In genomic region chr13:109816979-109817275, GRCh38 we compare ENCODE assay signal across 18 cellular contexts. TPM values are rescaled to one million over a fixed set of nuclear protein-coding genes. Genes with fewer than 3 reads are reported as not detected.
DNase-seq lines count a peak whose midpoint lies in the region; ATAC-seq and TF ChIP-seq lines count a peak whose summit lies in the region.
"Had no signal": no experiment of that assay in that cellular context is flagged by ENCODE, and none has a peak within 500 bp of the region (broad histone marks: within the 10 kb centered on the region; RNA-seq: fewer than 3 reads in every experiment).

No MANE protein-coding gene starts in this region.

- H3K27me3 ChIP-seq in IMR-90 (ENCODE audit: control insufficient read depth, insufficient read depth, low read length) (peaks cover 3% of the 10 kb centered on the region; the same call in 1 of the 2 replicates), ascending aorta (no peaks in the 10 kb centered on the region)
- H3K27me3 ChIP-seq: hepatocyte, suprapubic skin had no signal

- ATAC-seq in IMR-90 (ENCODE audit: low read depth) (peak; percentile 63), HG02678 (IDR thresholded peaks at IDR 0.05; ENCODE audit: unreplicated experiment) (no peak)
- ATAC-seq: right cardiac atrium had no signal

- H4K91ac ChIP-seq in IMR-90 (ENCODE audit: insufficient read depth, low read depth, low read length): no peak overlapping the region

- H2BK20ac ChIP-seq in IMR-90 (ENCODE audit: low read depth, low read length): no peak overlapping the region

- in situ Hi-C loops in IMR-90 (cut with MboI; ENCODE audit: low sequenced_read_pairs): no loop called here
- in situ Hi-C loops in astrocyte of the spinal cord (cut with HindIII; ENCODE audit: low sequenced_read_pairs): no loop called here

- no peaks in the 10 kb centered on the region for H3K36me3 Mint-ChIP-seq in activated naive CD8-positive, alpha-beta T cell treated with anti-CD3 and anti-CD28 coated beads for 36 hours
- H3K36me3 Mint-ChIP-seq: mesothelial cell of epicardium had no signal

- no CpG with 5 or more reads among the region's 2 CpGs for WGBS in IMR-90 (ENCODE audit: extremely low coverage in 2 of 2, insufficient read length in 1 of 2), 2 experiments

- H2AFZ ChIP-seq in IMR-90 (replicated peaks; ENCODE audit: low read length, poor library complexity): peak overlapping the region; percentile 23
- H2AFZ ChIP-seq: hepatocyte had no signal

- no peak overlapping the region for H4K8ac ChIP-seq in IMR-90 (ENCODE audit: low read depth in 2 of 2, low read length in 2 of 2)

- intact Hi-C loops in IMR-90 (cut with micrococcal nuclease) (no loop called here), ascending aorta (cut with DNase I) (no loop called here)

- H3K9ac ChIP-seq in IMR-90 (ENCODE audit: low read depth, low read length): no peak overlapping the region

- H3K4me1 ChIP-seq in IMR-90 (ENCODE audit: control insufficient read depth, insufficient read depth, low read length) (peaks cover 3% of the 10 kb centered on the region; the same call in 1 of the 2 replicates), ascending aorta (no peaks in the 10 kb centered on the region)

- no peak overlapping the region for H3K27ac ChIP-seq in IMR-90 (ENCODE audit: insufficient read depth, low read length)
- H3K27ac ChIP-seq in ascending aorta: no peak overlapping the region
- H3K27ac ChIP-seq: hepatocyte, suprapubic skin had no signal

- dilution Hi-C loops in IMR-90 (cut with HindIII; ENCODE audit: low sequenced_read_pairs, unreplicated experiment): no loop called here

- peak; percentile 41 for DNase-seq in AG20443 (ENCODE audit: low spot score)
- DNase-seq in IMR-90: peak; percentile 21
- peak; percentile 34 for DNase-seq in astrocyte of the spinal cord (ENCODE audit: low read depth, low spot score)
- peak; percentile 16 for DNase-seq in kidney glomerular epithelial cell (lab: John Stamatoyannopoulos, UW)
- no peak for DNase-seq in activated naive CD8-positive, alpha-beta T cell treated with anti-CD3 and anti-CD28 coated beads for 36 hours
- no peak for DNase-seq in NCI-H345 treated with DMSO at 0.1 percent for 48 hours (lab: John Stamatoyannopoulos, UW; ENCODE audit: unreplicated experiment)
- DNase-seq in ascending aorta (ENCODE audit: low spot score in 2 of 2): no peak
- DNase-seq: activated effector memory CD4-positive, alpha-beta T cell treated with Interleukin-2 at 50 U/mL for 16 hours; aorta; erythroblast; KBM-7; right cardiac atrium; T-helper 2 cell had no signal

- no peak for TF ChIP-seq CTCF in IMR-90 (conservative IDR thresholded peaks at IDR 0.05; ENCODE audit: low read depth, low read length)
- no peak for TF ChIP-seq CTCF in astrocyte of the spinal cord (IDR thresholded peaks at IDR 0.05; ENCODE audit: low read depth, low read length)
- TF ChIP-seq CTCF in ascending aorta (IDR thresholded peaks at IDR 0.05): no peak

- no peak overlapping the region for H2AK9ac ChIP-seq in IMR-90 (replicated peaks; ENCODE audit: low read depth, low read length, poor library complexity)

- H3K9me3 ChIP-seq in IMR-90 (ENCODE audit: control insufficient read depth, insufficient read depth, low read length) (no peaks in the 10 kb centered on the region), ascending aorta (no peaks in the 10 kb centered on the region)
- H3K9me3 ChIP-seq: suprapubic skin had no signal

- no peak overlapping the region for H2BK120ac ChIP-seq in IMR-90 (ENCODE audit: low read depth, low read length)

- H3K23ac ChIP-seq in IMR-90 (ENCODE audit: low read depth, low read length): no peak overlapping the region

- no peaks in the 10 kb centered on the region for H4K20me1 ChIP-seq in IMR-90 (ENCODE audit: insufficient read depth, low read length)

- H3K56ac ChIP-seq in IMR-90 (ENCODE audit: extremely low read depth, insufficient read depth, low read length): no peak overlapping the region

- CTCF ChIA-PET in IMR-90 (lab: Yijun Ruan, JAX): no interaction called here

- 0 out of 2 replicates have a peak overlapping the region, but pooled peaks have one; percentile 26 for H3K14ac ChIP-seq in IMR-90 (replicated peaks; ENCODE audit: low read depth, low read length)

- no peak overlapping the region for H3K18ac ChIP-seq in IMR-90 (ENCODE audit: low read depth, low read length)

- no peak overlapping the region for H3K27ac Mint-ChIP-seq in activated naive CD8-positive, alpha-beta T cell treated with anti-CD3 and anti-CD28 coated beads for 36 hours
- H3K27ac Mint-ChIP-seq: dendritic cell treated with granulocyte-macrophage colony-stimulating factor and Interleukin-4, amounts not matched to agents 40 ng/mL and 50 ng/mL, for 4 days; mesothelial cell of epicardium had no signal

- no peaks in the 10 kb centered on the region for H3K9me3 Mint-ChIP-seq in activated naive CD8-positive, alpha-beta T cell treated with anti-CD3 and anti-CD28 coated beads for 36 hours
- H3K9me3 Mint-ChIP-seq: dendritic cell treated with granulocyte-macrophage colony-stimulating factor and Interleukin-4, amounts not matched to agents 40 ng/mL and 50 ng/mL, for 4 days; mesothelial cell of epicardium had no signal

- H2BK15ac ChIP-seq in IMR-90 (ENCODE audit: low read depth, low read length): no peak overlapping the region

- no peak overlapping the region for H4K5ac ChIP-seq in IMR-90 (ENCODE audit: low read depth, low read length)

- no peak overlapping the region for H2BK5ac ChIP-seq in IMR-90 (ENCODE audit: low read depth, low read length, poor library complexity, severe bottlenecking)

- no peaks in the 10 kb centered on the region for H3K4me1 Mint-ChIP-seq in activated naive CD8-positive, alpha-beta T cell treated with anti-CD3 and anti-CD28 coated beads for 36 hours

- TF ChIP-seq RAD21 in IMR-90 (IDR thresholded peaks at IDR 0.05; ENCODE audit: low read length): no peak

- H3K4me3 ChIP-seq in IMR-90 (ENCODE audit: insufficient read depth, low read depth, low read length): no peak overlapping the region
- H3K4me3 ChIP-seq in astrocyte of the spinal cord (ENCODE audit: low read depth, low read length): no peak overlapping the region
- H3K4me3 ChIP-seq in ascending aorta: no peak overlapping the region
- H3K4me3 ChIP-seq: hepatocyte, suprapubic skin had no signal

- POLR2A ChIA-PET in IMR-90 (lab: Charles Lee; ENCODE audit: unreplicated experiment): no interaction called here

- no peak overlapping the region for H3K4me3 Mint-ChIP-seq in activated naive CD8-positive, alpha-beta T cell treated with anti-CD3 and anti-CD28 coated beads for 36 hours
- H3K4me3 Mint-ChIP-seq: dendritic cell treated with granulocyte-macrophage colony-stimulating factor and Interleukin-4, amounts not matched to agents 40 ng/mL and 50 ng/mL, for 4 days; mesothelial cell of epicardium had no signal

- H3K27me3 Mint-ChIP-seq in activated naive CD8-positive, alpha-beta T cell treated with anti-CD3 and anti-CD28 coated beads for 36 hours: peaks cover 27% of the 10 kb centered on the region

- no peak for TF ChIP-seq POLR2A in IMR-90 (IDR thresholded peaks at IDR 0.05; ENCODE audit: low read depth, low read length)

- H3K79me1 ChIP-seq in IMR-90 (ENCODE audit: low read depth in 1 of 2, low read length in 2 of 2): no peaks in the 10 kb centered on the region

- H3K4me2 ChIP-seq in IMR-90 (ENCODE audit: low read depth, low read length): no peak overlapping the region
- H3K4me2 ChIP-seq: hepatocyte had no signal

- BruUV-seq in IMR-90 (replicated peaks; lab: Mats Ljungman, UMichigan): no TSS peak

- peaks cover 9% of the 10 kb centered on the region; the same call in 1 of the 2 replicates for H3K9me1 ChIP-seq in IMR-90 (ENCODE audit: insufficient read depth, low read length)

- H2AK5ac ChIP-seq in IMR-90 (ENCODE audit: low read depth, low read length): no peak overlapping the region

- H3K36me3 ChIP-seq in IMR-90 (ENCODE audit: control insufficient read depth, insufficient read depth, low read length) (no peaks in the 10 kb centered on the region), ascending aorta (no peaks in the 10 kb centered on the region)
- H3K36me3 ChIP-seq: suprapubic skin had no signal

- H3K4ac ChIP-seq in IMR-90 (ENCODE audit: low read depth, low read length): peak overlapping the region; percentile 3; the same call in 1 of the 2 replicates

TF ChIP-seq in IMR-90, 13 proteins besides CTCF, POLR2A, EP300 and RAD21 (continues in another document):
- TF ChIP-seq RCOR1 (IDR thresholded peaks at IDR 0.05; ENCODE audit: insufficient replicate concordance, low read length): no peak
- TF ChIP-seq MAFK (IDR thresholded peaks at IDR 0.05; ENCODE audit: low read depth, low read length): no peak
- TF ChIP-seq MXI1 (IDR thresholded peaks at IDR 0.05; ENCODE audit: borderline replicate concordance, low read depth, low read length): no peak
- no peak for TF ChIP-seq NFE2L2 (IDR thresholded peaks at IDR 0.05; ENCODE audit: low read depth, low read length)
- no peak for TF ChIP-seq CEBPB (IDR thresholded peaks at IDR 0.05; ENCODE audit: low read depth, low read length)
- TF ChIP-seq CHD1 (IDR thresholded peaks at IDR 0.05; ENCODE audit: low read depth, low read length): no peak
- no peak for TF ChIP-seq RFX5 (IDR thresholded peaks at IDR 0.05; ENCODE audit: low read depth, low read length)
- TF ChIP-seq FOS (IDR thresholded peaks at IDR 0.05; ENCODE audit: low read depth, low read length): no peak
- TF ChIP-seq SMC3 (IDR thresholded peaks at IDR 0.05; ENCODE audit: low read depth, low read length): no peak
- TF ChIP-seq MAZ (IDR thresholded peaks at IDR 0.05; ENCODE audit: borderline replicate concordance, low read depth, low read length): no peak
- TF ChIP-seq ELK1 (IDR thresholded peaks at IDR 0.05; ENCODE audit: borderline replicate concordance, low read depth, low read length): no peak

RNA-seq across cellular contexts. Expression of gene IRS2, which starts 30.5 kb away (rescaled TPM):
- total RNA-seq in IMR-90 (2012; rRNA removed) (0.36 and 0.83 TPM in 2 replicates), ascending aorta (42.4 TPM)
- 1.4 and 1.9 TPM in 2 replicates for polyA plus RNA-seq in IMR-90 (2012; rRNA removed)
- 1.3 and 3.3 TPM in 2 replicates for polyA plus RNA-seq in IMR-90 (2012; cell fraction: cytosol; rRNA removed)
- polyA plus RNA-seq in IMR-90 (2012; cell fraction: nucleus; rRNA removed; ENCODE audit: low replicate concordance): 2.3 and 3.6 TPM in 2 replicates
- total RNA-seq in activated naive CD8-positive, alpha-beta T cell treated with anti-CD3 and anti-CD28 coated beads for 36 hours: 1 to 10 TPM; 1.8 to 1.9 TPM

Comparison
In these comparisons a context has a peak if more than half of its experiments do, and no peak if none do; other contexts are left out.
1. DNase-seq: peak in AG20443 (single experiment), IMR-90 (single experiment), astrocyte of the spinal cord (single experiment) and kidney glomerular epithelial cell (single experiment); none in activated naive CD8-positive, alpha-beta T cell treated with anti-CD3 and anti-CD28 coated beads for 36 hours (single experiment), NCI-H345 treated with DMSO at 0.1 percent for 48 hours (single experiment) and ascending aorta (0 of 2).
2. RNA of gene IRS2, which starts 30.5 kb away (total RNA-seq): 42.4 TPM in ascending aorta (single experiment); 1.8 to 1.9 TPM in activated naive CD8-positive, alpha-beta T cell treated with anti-CD3 and anti-CD28 coated beads for 36 hours and 0.36 to 0.83 TPM in IMR-90; every median in the first group is over 10 times any median in the second.